13 cellular contexts compared by ENCODE assay signal in the genomic region with DNA sequence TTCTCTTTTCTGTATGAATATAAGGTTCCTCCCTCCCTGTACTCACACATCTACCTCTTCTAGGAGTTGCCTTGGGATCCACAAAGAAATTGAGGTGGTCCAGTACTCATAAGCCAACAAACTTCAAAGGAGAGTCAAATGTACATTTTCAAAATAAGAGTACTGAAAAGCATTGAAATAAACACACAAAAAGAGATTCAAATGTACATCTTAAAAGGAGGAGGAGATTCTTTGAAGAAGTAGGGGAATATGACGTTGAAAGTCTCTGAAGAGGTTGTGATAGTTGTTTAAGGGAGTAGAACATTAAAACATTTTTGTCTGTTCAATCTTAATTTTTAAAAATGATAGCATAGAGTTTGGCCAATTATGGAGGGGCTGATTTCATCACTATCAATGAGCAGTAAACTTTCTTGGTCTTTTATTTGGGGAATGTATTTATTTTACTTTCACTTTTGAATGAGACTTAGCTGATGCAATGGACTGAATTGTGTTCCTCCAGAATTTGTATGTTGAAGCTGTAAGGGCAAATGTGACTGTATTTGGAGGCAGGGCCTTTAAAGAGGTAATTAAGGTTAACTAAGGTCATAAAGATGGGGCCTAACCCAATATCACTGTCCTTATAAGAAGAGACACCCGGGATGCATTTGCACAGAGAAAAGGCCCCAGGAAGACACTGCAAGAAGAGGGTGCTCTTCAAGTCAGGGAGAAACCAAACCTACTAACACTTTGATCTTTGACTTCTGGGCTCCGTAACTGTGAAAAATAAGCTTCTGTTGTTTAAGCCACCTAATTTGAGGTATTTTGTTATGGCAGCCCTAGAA.
A peak's percentile ranks its signal among the peaks of the same experiment; 100 is the strongest.
DNase-seq lines count a peak whose midpoint lies in the region; TF ChIP-seq lines count a peak whose summit lies in the region.
"Had no signal": no experiment of that assay in that cellular context is flagged by ENCODE, and none has a peak within 500 bp of the region (broad histone marks: within the 10 kb centered on the region; RNA-seq: fewer than 3 reads in every experiment).

No MANE protein-coding gene starts in this region.

- no peak overlapping the region for H4K8ac ChIP-seq in mesenchymal stem cell (ENCODE audit: low read length)

- H2BK12ac ChIP-seq in mesenchymal stem cell (ENCODE audit: low read length in 2 of 2) = no peak overlapping the region

- TF ChIP-seq CTCF in left ventricle myocardium inferior (IDR thresholded peaks at IDR 0.05; ENCODE audit: borderline replicate concordance) = no peak

- H3K27me3 ChIP-seq in mesenchymal stem cell (ENCODE audit: control insufficient read depth in 1 of 2, insufficient read depth in 1 of 2, low read length in 2 of 2) (no peaks in the 10 kb centered on the region), left ventricle myocardium inferior (ENCODE audit: low read depth) (no peaks in the 10 kb centered on the region)
- H3K27me3 ChIP-seq: tibial artery had no signal

- peaks cover 24% of the 10 kb centered on the region for H3K4me1 Mint-ChIP-seq in activated naive CD8-positive, alpha-beta T cell treated with anti-CD3 and anti-CD28 coated beads for 36 hours

- H3K14ac ChIP-seq in mesenchymal stem cell (ENCODE audit: low read length in 2 of 2) = no peak overlapping the region

- H3K18ac ChIP-seq in mesenchymal stem cell (ENCODE audit: low read depth in 1 of 2, low read length in 2 of 2) = no peak overlapping the region

- WGBS in mesenchymal stem cell = 98% methylated on average over 3 of the region's 3 CpGs

- no peak overlapping the region for H3K23ac ChIP-seq in mesenchymal stem cell (ENCODE audit: low read length in 2 of 2)

- H3K27ac Mint-ChIP-seq in activated naive CD8-positive, alpha-beta T cell treated with anti-CD3 and anti-CD28 coated beads for 36 hours = peak overlapping the region; percentile 87

- H3K4me1 ChIP-seq in mesenchymal stem cell (ENCODE audit: control insufficient read depth, insufficient read depth, low read depth, low read length) (peaks cover 8% of the 10 kb centered on the region), left ventricle myocardium inferior (peaks cover 20% of the 10 kb centered on the region)

- no peak overlapping the region for H2BK120ac ChIP-seq in mesenchymal stem cell (ENCODE audit: low read depth, low read length)

- H3K27me3 Mint-ChIP-seq in activated naive CD8-positive, alpha-beta T cell treated with anti-CD3 and anti-CD28 coated beads for 36 hours = no peaks in the 10 kb centered on the region

- H3K4me2 ChIP-seq in mesenchymal stem cell (ENCODE audit: low read length, poor library complexity, severe bottlenecking) = no peak overlapping the region

- H3K27ac ChIP-seq in mesenchymal stem cell (ENCODE audit: low read length, poor library complexity, severe bottlenecking) = peak overlapping the region; percentile 19
- H3K27ac ChIP-seq in left ventricle myocardium inferior (replicated peaks) = no peak overlapping the region
- H3K27ac ChIP-seq: tibial artery had no signal

- peaks cover 0 to 4% of the 10 kb centered on the region in 2 experiments for H3K36me3 ChIP-seq in mesenchymal stem cell (ENCODE audit: control insufficient read depth in 1 of 2, insufficient read depth in 2 of 2, low read depth in 1 of 2, low read length in 2 of 2)
- H3K36me3 ChIP-seq in left ventricle myocardium inferior = no peaks in the 10 kb centered on the region
- H3K36me3 ChIP-seq: tibial artery had no signal

- H3K9me3 Mint-ChIP-seq in activated naive CD8-positive, alpha-beta T cell treated with anti-CD3 and anti-CD28 coated beads for 36 hours = peaks cover 9% of the 10 kb centered on the region

- peak overlapping the region; percentile 31 for H3K9ac ChIP-seq in mesenchymal stem cell (ENCODE audit: low read length)

- no peaks in the 10 kb centered on the region for H3K79me1 ChIP-seq in mesenchymal stem cell (replicated peaks; ENCODE audit: low read length, poor library complexity, severe bottlenecking)

- peaks cover 9% of the 10 kb centered on the region for H3K36me3 Mint-ChIP-seq in activated naive CD8-positive, alpha-beta T cell treated with anti-CD3 and anti-CD28 coated beads for 36 hours

- H2BK15ac ChIP-seq in mesenchymal stem cell (ENCODE audit: low read depth, poor library complexity, severe bottlenecking) = no peak overlapping the region

- H3K4me3 Mint-ChIP-seq in activated naive CD8-positive, alpha-beta T cell treated with anti-CD3 and anti-CD28 coated beads for 36 hours = peak overlapping the region; percentile 40

- H2AK5ac ChIP-seq in mesenchymal stem cell (ENCODE audit: low read length, severe bottlenecking) = no peak overlapping the region

- H2BK5ac ChIP-seq in mesenchymal stem cell (ENCODE audit: low read depth, low read length, poor library complexity, severe bottlenecking) = no peak overlapping the region

- H3K4me3 ChIP-seq in mesenchymal stem cell (ENCODE audit: insufficient read depth in 1 of 2, low read depth in 1 of 2, low read length in 2 of 2) (peak overlapping the region in 1 of 2 experiments; percentile 51), left ventricle myocardium inferior (no peak overlapping the region)
- H3K4me3 ChIP-seq: tibial artery had no signal

- intact Hi-C loops in left ventricle myocardium inferior (cut with micrococcal nuclease) = no loop called here

- no peak overlapping the region for H2AFZ ChIP-seq in mesenchymal stem cell (ENCODE audit: low read depth, low read length)

- H4K91ac ChIP-seq in mesenchymal stem cell (ENCODE audit: low read length) = no peak overlapping the region

- no peak overlapping the region for H3K4ac ChIP-seq in mesenchymal stem cell (ENCODE audit: low read depth in 1 of 2, low read length in 2 of 2)

- H3K9me3 ChIP-seq in mesenchymal stem cell (ENCODE audit: control insufficient read depth, low read length) (no peaks in the 10 kb centered on the region), left ventricle myocardium inferior (replicated peaks) (no peaks in the 10 kb centered on the region)
- H3K9me3 ChIP-seq: tibial artery had no signal

- DNase-seq in SIG-M5 treated with dmso at 0.1 percent for 504 hours (lab: John Stamatoyannopoulos, UW; ENCODE audit: unreplicated experiment) (peak; percentile 6), SIG-M5 (lab: John Stamatoyannopoulos, UW) (no peak), NAMALWA (ENCODE audit: low spot score) (peak; percentile 19), mesenchymal stem cell (peak; percentile 52), HUDEP-2 (lab: John Stamatoyannopoulos, UW; ENCODE audit: unreplicated experiment in 76 of 76) (no peak), left ventricle myocardium inferior (no peak)
- DNase-seq in activated naive CD8-positive, alpha-beta T cell treated with anti-CD3 and anti-CD28 coated beads for 36 hours = no peak
- no peak for DNase-seq in activated effector memory CD4-positive, alpha-beta T cell treated with anti-CD3 and anti-CD28 coated beads, Interleukin-2, amount 50 U/mL, for 16 hours
- DNase-seq: aorta, NCI-H345, right cardiac atrium, Right ventricle myocardium superior, tibial artery had no signal

Comparison
In these comparisons a context has a peak if more than half of its experiments do, and no peak if none do; other contexts are left out.
1. DNase-seq: peak in SIG-M5 treated with dmso at 0.1 percent for 504 hours (single experiment), NAMALWA (single experiment) and mesenchymal stem cell (single experiment); none in SIG-M5 (single experiment), activated naive CD8-positive, alpha-beta T cell treated with anti-CD3 and anti-CD28 coated beads for 36 hours (single experiment), activated effector memory CD4-positive, alpha-beta T cell treated with anti-CD3 and anti-CD28 coated beads, Interleukin-2, amount 50 U/mL, for 16 hours (single experiment), HUDEP-2 (0 of 76) and left ventricle myocardium inferior (single experiment).